Comparison of ENCODE assay signal across 8 cellular contexts in the genomic region with DNA sequence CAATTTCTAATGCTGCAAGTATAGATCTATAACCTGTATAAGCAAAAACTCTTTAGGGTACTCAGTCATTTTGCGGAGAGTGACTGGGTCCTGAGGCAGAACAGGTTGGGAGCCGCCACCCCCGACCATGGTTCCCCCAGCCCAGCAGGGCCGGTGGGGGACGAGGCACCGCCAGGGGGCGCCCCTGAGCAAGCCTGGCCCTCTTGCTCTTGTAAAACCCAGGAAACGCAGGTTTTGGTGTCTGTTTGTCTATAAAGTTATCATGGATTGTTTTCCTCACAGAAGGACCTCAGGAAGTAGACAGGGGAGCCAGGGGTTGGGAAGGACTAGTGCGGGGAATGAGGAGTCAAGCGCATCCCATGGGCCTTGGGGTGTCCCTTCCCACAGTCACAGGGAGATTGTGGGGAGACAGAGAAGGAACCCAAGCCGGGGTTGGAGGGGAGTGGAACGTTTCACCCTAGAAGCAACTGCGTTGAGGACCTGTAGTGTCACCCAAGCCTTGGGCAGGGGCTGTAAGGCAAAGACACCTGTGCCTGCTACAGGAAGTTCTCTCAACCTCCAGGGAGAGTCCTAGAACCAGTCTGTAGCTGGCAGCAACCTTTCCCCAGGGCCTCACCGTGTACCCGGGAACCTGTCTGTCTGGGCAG. TPM values are rescaled to one million over a fixed set of nuclear protein-coding genes. Genes with fewer than 3 reads are reported as not detected.
DNase-seq lines count a peak whose midpoint lies in the region; ATAC-seq and TF ChIP-seq lines count a peak whose summit lies in the region.

No MANE protein-coding gene starts in this region.

- DNase-seq in AG08395 (ENCODE audit: low spot score) (peak; percentile 80), GM19238 (ENCODE audit: insufficient read length, low spot score) (peak; percentile 93), head of caudate nucleus (peak in 33 of 42 donors; percentile 36 to 86 (median 65)), smooth muscle cell (lab: John Stamatoyannopoulos, UW; ENCODE audit: unreplicated experiment) (peak; percentile 21), amniotic stem cell (lab: John Stamatoyannopoulos, UW) (no peak)
- peak; percentile 88 for DNase-seq in activated naive CD4-positive, alpha-beta T cell treated with Interleukin-2 at 50 U/mL for 16 hours

- 34% methylated on average over 15 of the region's 15 CpGs for WGBS in smooth muscle cell (ENCODE audit: low lambda C conversion rate)

- no peaks in the 10 kb centered on the region for H3K36me3 ChIP-seq in smooth muscle cell (ENCODE audit: low read depth)

- no peaks in the 10 kb centered on the region for H3K4me1 ChIP-seq in smooth muscle cell (ENCODE audit: low read depth)

- no peaks in the 10 kb centered on the region for H3K9me3 ChIP-seq in smooth muscle cell (replicated peaks; ENCODE audit: low read depth)

- H3F3A ChIP-seq in smooth muscle cell (ENCODE audit: low read depth) = no peaks in the 10 kb centered on the region

- H3K27me3 ChIP-seq in smooth muscle cell (ENCODE audit: low read depth) = peaks cover 38% of the 10 kb centered on the region

- H3K4me2 ChIP-seq in smooth muscle cell = no peak overlapping the region

- peak; percentile 100 for TF ChIP-seq CTCF in smooth muscle cell (IDR thresholded peaks at IDR 0.05; ENCODE audit: borderline replicate concordance, insufficient read depth, poor library complexity, severe bottlenecking)

- no peak overlapping the region for H3K9ac ChIP-seq in smooth muscle cell (ENCODE audit: low read depth)

- no peaks in the 10 kb centered on the region for H4K20me1 ChIP-seq in smooth muscle cell (ENCODE audit: low read depth)

- peak; percentile 79 for ATAC-seq in SK-N-SH treated with all-trans-retinoic acid at 6 μM for 48 hours
- no peak for ATAC-seq in HG02588 (IDR thresholded peaks at IDR 0.05; ENCODE audit: unreplicated experiment)

- H3K79me2 ChIP-seq in smooth muscle cell (ENCODE audit: low read depth) = no peaks in the 10 kb centered on the region

- no peak overlapping the region for H2AFZ ChIP-seq in smooth muscle cell (ENCODE audit: low read depth)

- intact Hi-C loops in head of caudate nucleus (cut with DNase I) = no loop called here

- no peak overlapping the region for H3K4me3 ChIP-seq in smooth muscle cell

- H3K27ac ChIP-seq in smooth muscle cell (ENCODE audit: low read depth) = no peak overlapping the region

TF ChIP-seq in SK-N-SH treated with all-trans-retinoic acid at 6 μM for 48 hours, 23 proteins besides CTCF, POLR2A, EP300 and RAD21:
- TF ChIP-seq ZFP3 (CRISPR knock-in tag; IDR thresholded peaks at IDR 0.05) (no peak), ZFP30 (CRISPR knock-in tag; IDR thresholded peaks at IDR 0.05) (no peak), ZNF565 (CRISPR knock-in tag; conservative IDR thresholded peaks at IDR 0.05; ENCODE audit: low read depth) (no peak), ZNF70 (CRISPR knock-in tag; IDR thresholded peaks at IDR 0.05) (no peak), ARNTL (CRISPR knock-in tag; IDR thresholded peaks at IDR 0.05; ENCODE audit: borderline replicate concordance, low read depth) (no peak), GLIS3 (CRISPR knock-in tag; IDR thresholded peaks at IDR 0.05) (no peak), TCF4 (CRISPR knock-in tag; IDR thresholded peaks at IDR 0.05; ENCODE audit: borderline replicate concordance) (no peak), OSR1 (CRISPR knock-in tag; IDR thresholded peaks at IDR 0.05) (no peak), TSHZ2 (CRISPR knock-in tag; IDR thresholded peaks at IDR 0.05) (no peak)

RNA-seq across cellular contexts. Expression of gene KCTD17, which starts 26.4 kb away (rescaled TPM):
- 8.2 and 20.0 TPM in 2 replicates for total RNA-seq in smooth muscle cell
- polyA plus RNA-seq in smooth muscle cell = 31.8 and 36.9 TPM in 2 replicates

RNA-seq across cellular contexts. Expression of gene TMPRSS6, which starts 31.6 kb away (rescaled TPM):
- total RNA-seq in smooth muscle cell = not detected in 2 replicates
- polyA plus RNA-seq in smooth muscle cell = 0.69 TPM in 1 of 2 replicates, not detected in the other

RNA-seq across cellular contexts. Expression of gene MPST, which starts 58.4 kb away (rescaled TPM):
- total RNA-seq in smooth muscle cell = 49.9 and 55.3 TPM in 2 replicates
- 105 and 119 TPM in 2 replicates for polyA plus RNA-seq in smooth muscle cell

RNA-seq across cellular contexts. Expression of gene TST, which starts 58.7 kb away (rescaled TPM):
- 10.4 and 19.9 TPM in 2 replicates for total RNA-seq in smooth muscle cell
- polyA plus RNA-seq in smooth muscle cell = 15.0 and 17.5 TPM in 2 replicates
